Comparison of ENCODE assay signal across 2 cellular contexts in genomic region chr15:92884459-92884812, GRCh38.
TF ChIP-seq lines count a peak whose summit lies in the region.

No MANE protein-coding gene starts in this region.

TF ChIP-seq in H1, 55 proteins besides CTCF, POLR2A, EP300 and RAD21 (continued from another document):
- TF ChIP-seq USF2 (IDR thresholded peaks at IDR 0.05; ENCODE audit: low read length) (no peak), SP2 (IDR thresholded peaks at IDR 0.05; ENCODE audit: low read length) (no peak), BRCA1 (IDR thresholded peaks at IDR 0.05; ENCODE audit: low read depth, low read length) (no peak), HDAC6 (IDR thresholded peaks at IDR 0.05; ENCODE audit: low read depth, low read length) (no peak)

TF ChIP-seq in HEK293T, 16 proteins besides CTCF, POLR2A, EP300 and RAD21 (continued from another document):
- TF ChIP-seq PKNOX1 (IDR thresholded peaks at IDR 0.05), result no peak
- TF ChIP-seq HDGF (IDR thresholded peaks at IDR 0.05; ENCODE audit: borderline replicate concordance), result no peak
- no peak for TF ChIP-seq ZNF384 (IDR thresholded peaks at IDR 0.05)
- no peak for TF ChIP-seq FOXM1 (IDR thresholded peaks at IDR 0.05; ENCODE audit: borderline replicate concordance)
- no peak for TF ChIP-seq FOXA1 (IDR thresholded peaks at IDR 0.05)
- TF ChIP-seq ELF4 (IDR thresholded peaks at IDR 0.05), result no peak
- no peak for TF ChIP-seq ARNT (IDR thresholded peaks at IDR 0.05)
- no peak for TF ChIP-seq BHLHE40 (IDR thresholded peaks at IDR 0.05; ENCODE audit: borderline replicate concordance)
- no peak for TF ChIP-seq NFRKB (IDR thresholded peaks at IDR 0.05)
- TF ChIP-seq L3MBTL2 (conservative IDR thresholded peaks at IDR 0.05), result no peak
- TF ChIP-seq SUZ12 (IDR thresholded peaks at IDR 0.05), result no peak
- TF ChIP-seq CTBP1 (IDR thresholded peaks at IDR 0.05; ENCODE audit: borderline replicate concordance), result no peak
